In genomic region chr22:44404341-44405020, GRCh38 we compare ENCODE assay signal across 17 cellular contexts.
"Had no signal": no experiment of that assay in that cellular context is flagged by ENCODE, and none has a peak within 500 bp of the region (broad histone marks: within the 10 kb centered on the region; RNA-seq: fewer than 3 reads in every experiment).

No MANE protein-coding gene starts in this region.

- H3K9me3 Mint-ChIP-seq: activated naive CD8-positive, alpha-beta T cell treated with anti-CD3 and anti-CD28 coated beads for 36 hours; activated T-cell treated with anti-CD3 and anti-CD28 coated beads, Interleukin-2, amount 50 U/mL, for 24 hours; naive thymus-derived CD8-positive, alpha-beta T cell had no signal

- H3K27me3 Mint-ChIP-seq: activated CD8-positive, alpha-beta memory T cell treated with anti-CD3 and anti-CD28 coated beads, Interleukin-2, amount 10 ng/mL, durations not matched to agents 7 days and 5 days; activated naive CD8-positive, alpha-beta T cell treated with anti-CD3 and anti-CD28 coated beads for 36 hours; activated T-cell treated with anti-CD3 and anti-CD28 coated beads, Interleukin-2, amount 50 U/mL, for 24 hours; naive thymus-derived CD8-positive, alpha-beta T cell had no signal

- H3K4me3 Mint-ChIP-seq: activated CD8-positive, alpha-beta memory T cell treated with anti-CD3 and anti-CD28 coated beads, Interleukin-2, amount 10 ng/mL, durations not matched to agents 7 days and 5 days; activated naive CD8-positive, alpha-beta T cell treated with anti-CD3 and anti-CD28 coated beads for 36 hours; activated T-cell treated with anti-CD3 and anti-CD28 coated beads, Interleukin-2, amount 50 U/mL, for 24 hours; naive thymus-derived CD8-positive, alpha-beta T cell had no signal

- H3K36me3 ChIP-seq: esophagus muscularis mucosa, stomach, thoracic aorta had no signal

- H3K4me1 Mint-ChIP-seq: activated CD8-positive, alpha-beta memory T cell treated with anti-CD3 and anti-CD28 coated beads, Interleukin-2, amount 10 ng/mL, durations not matched to agents 7 days and 5 days; activated naive CD8-positive, alpha-beta T cell treated with anti-CD3 and anti-CD28 coated beads for 36 hours had no signal

- H3K27me3 ChIP-seq: esophagus muscularis mucosa, stomach had no signal

- H3K4me3 ChIP-seq: dorsolateral prefrontal cortex, esophagus muscularis mucosa, stomach, thoracic aorta had no signal

- H3K27ac ChIP-seq: dorsolateral prefrontal cortex, esophagus muscularis mucosa, stomach, thoracic aorta had no signal

- ATAC-seq: activated CD4-positive, CD25-positive, alpha-beta regulatory T cell treated with anti-CD3 and anti-CD28 coated beads, Interleukin-2, amount 50 U/mL, for 24 hours; activated CD8-positive, alpha-beta memory T cell treated with anti-CD3 and anti-CD28 coated beads, Interleukin-2, amount 10 ng/mL, durations not matched to agents 7 days and 5 days; naive thymus-derived CD8-positive, alpha-beta T cell had no signal

- H3K9me3 ChIP-seq: esophagus muscularis mucosa, stomach, thoracic aorta had no signal

- H3K27ac Mint-ChIP-seq: activated CD8-positive, alpha-beta memory T cell treated with anti-CD3 and anti-CD28 coated beads, Interleukin-2, amount 10 ng/mL, durations not matched to agents 7 days and 5 days; activated naive CD8-positive, alpha-beta T cell treated with anti-CD3 and anti-CD28 coated beads for 36 hours; activated T-cell treated with anti-CD3 and anti-CD28 coated beads, Interleukin-2, amount 50 U/mL, for 24 hours had no signal

- DNase-seq: activated CD4-positive, alpha-beta T cell treated with anti-CD3 and anti-CD28 coated beads, Interleukin-2, amount 50 U/mL, for 48 hours; activated CD8-positive, alpha-beta memory T cell treated with anti-CD3 and anti-CD28 coated beads, Interleukin-2, amount 10 ng/mL, durations not matched to agents 7 days and 5 days; activated effector memory CD4-positive, alpha-beta T cell treated with Interleukin-2 at 50 U/mL for 16 hours; activated naive CD8-positive, alpha-beta T cell treated with anti-CD3 and anti-CD28 coated beads for 36 hours; activated T-cell treated with anti-CD3 and anti-CD28 coated beads, Interleukin-2, amount 50 U/mL, for 24 hours; hypothalamus; mammary epithelial cell; occipital lobe; stimulated activated CD4-positive, alpha-beta T cell treated with anti-CD3 and anti-CD28 coated beads, Interleukin-15, amount 100 ng/mL, for 24 hours; stimulated activated CD4-positive, alpha-beta T cell treated with anti-CD3 and anti-CD28 coated beads, Interleukin-4, amount 100 ng/mL, for 24 hours; stomach; T-helper 2 cell had no signal

- H3K36me3 Mint-ChIP-seq: activated CD8-positive, alpha-beta memory T cell treated with anti-CD3 and anti-CD28 coated beads, Interleukin-2, amount 10 ng/mL, durations not matched to agents 7 days and 5 days; activated naive CD8-positive, alpha-beta T cell treated with anti-CD3 and anti-CD28 coated beads for 36 hours; naive thymus-derived CD8-positive, alpha-beta T cell had no signal
